ENCODE assay signal across 1 cellular context in the genomic region with DNA sequence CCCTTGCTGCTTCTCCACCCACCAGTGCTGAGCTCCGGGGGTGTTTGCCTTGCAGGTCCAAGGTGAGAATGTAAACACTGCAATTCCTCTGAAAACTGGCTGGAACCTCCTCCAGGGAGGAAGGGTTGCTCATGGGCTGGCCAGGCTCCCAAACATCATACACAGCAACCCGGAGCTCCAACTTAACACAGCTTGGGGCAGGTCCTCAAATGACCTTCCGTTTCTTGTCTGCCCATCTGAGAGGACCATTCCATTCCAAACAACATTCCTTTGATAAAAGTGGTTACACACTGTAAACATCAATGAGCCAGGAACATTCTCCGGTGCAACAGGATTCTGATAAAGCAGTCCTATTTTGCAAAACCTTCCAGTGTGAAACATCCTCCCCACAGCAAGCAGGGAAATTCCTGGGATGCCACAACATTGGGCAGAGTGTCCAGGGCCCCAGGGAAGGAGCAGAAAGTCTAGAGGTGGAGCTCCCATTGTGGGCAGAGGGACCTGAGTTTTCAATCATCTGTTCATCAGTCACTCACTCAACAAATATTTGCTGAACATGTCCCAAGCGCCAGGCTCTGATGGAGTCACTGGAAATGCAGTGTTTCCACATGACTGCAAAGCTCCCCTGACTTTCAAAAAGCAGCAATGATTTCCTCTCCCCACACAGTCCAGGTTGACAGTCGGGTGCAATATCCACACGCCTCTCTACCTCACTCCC.
A peak's percentile ranks its signal among the peaks of the same experiment; 100 is the strongest.
TF ChIP-seq lines count a peak whose summit lies in the region.

No MANE protein-coding gene starts in this region.

TF ChIP-seq in HepG2, 621 proteins besides CTCF, POLR2A, EP300 and RAD21 (continued from another document and continues in another):
- no peak for TF ChIP-seq AFF4 (CRISPR knock-in tag; IDR thresholded peaks at IDR 0.05)
- peak; percentile 80 for TF ChIP-seq ZNF605 (CRISPR knock-in tag; IDR thresholded peaks at IDR 0.05)
- TF ChIP-seq GATAD2A (CRISPR knock-in tag; IDR thresholded peaks at IDR 0.05) = peak; percentile 91
- no peak for TF ChIP-seq ZNF326 (CRISPR knock-in tag; IDR thresholded peaks at IDR 0.05; ENCODE audit: borderline replicate concordance)
- TF ChIP-seq NFKB2 (CRISPR knock-in tag; IDR thresholded peaks at IDR 0.05; ENCODE audit: borderline replicate concordance) = no peak
- 0 out of 2 replicates have a peak, but pooled peaks have one; percentile 63 for TF ChIP-seq JUN (CRISPR knock-in tag; IDR thresholded peaks at IDR 0.05)
- peak; percentile 64; the same call in 1 of the 2 replicates for TF ChIP-seq ZNF501 (CRISPR knock-in tag; IDR thresholded peaks at IDR 0.05)
- no peak for TF ChIP-seq PCBP1 (IDR thresholded peaks at IDR 0.05; ENCODE audit: borderline replicate concordance, low read depth, low read length)
- TF ChIP-seq SRY (CRISPR knock-in tag; IDR thresholded peaks at IDR 0.05) = no peak
- peak; percentile 62 for TF ChIP-seq FOXA1 (IDR thresholded peaks at IDR 0.05)
- TF ChIP-seq FOXA1 (CRISPR knock-in tag; IDR thresholded peaks at IDR 0.05) = peak; percentile 85
- no peak for TF ChIP-seq ELF1 (CRISPR knock-in tag; IDR thresholded peaks at IDR 0.05)
- TF ChIP-seq SMAD1 (CRISPR knock-in tag; IDR thresholded peaks at IDR 0.05; ENCODE audit: borderline replicate concordance, low read depth) = no peak
- TF ChIP-seq, protein P1, sequence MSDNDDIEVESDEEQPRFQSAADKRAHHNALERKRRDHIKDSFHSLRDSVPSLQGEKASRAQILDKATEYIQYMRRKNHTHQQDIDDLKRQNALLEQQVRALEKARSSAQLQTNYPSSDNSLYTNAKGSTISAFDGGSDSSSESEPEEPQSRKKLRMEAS (IDR thresholded peaks at IDR 0.05) = no peak; the same call in 1 of the 2 replicates
- TF ChIP-seq NKX3-1 (CRISPR knock-in tag; IDR thresholded peaks at IDR 0.05) = no peak
- peak; percentile 58; the same call in 1 of the 2 replicates for TF ChIP-seq NR2F2 (IDR thresholded peaks at IDR 0.05; ENCODE audit: borderline replicate concordance, low read depth)
- no peak for TF ChIP-seq BATF2 (CRISPR knock-in tag; IDR thresholded peaks at IDR 0.05)
- peak; percentile 10; the same call in 1 of the 2 replicates for TF ChIP-seq HOXA3 (CRISPR knock-in tag; IDR thresholded peaks at IDR 0.05)
- no peak for TF ChIP-seq JUNB (CRISPR knock-in tag; IDR thresholded peaks at IDR 0.05; ENCODE audit: borderline replicate concordance)
- 0 out of 2 replicates have a peak, but pooled peaks have one; percentile 55 for TF ChIP-seq ZKSCAN8 (CRISPR knock-in tag; IDR thresholded peaks at IDR 0.05; ENCODE audit: borderline replicate concordance)
- no peak for TF ChIP-seq ZNF724P (CRISPR knock-in tag; IDR thresholded peaks at IDR 0.05; ENCODE audit: borderline replicate concordance)
- no peak for TF ChIP-seq NONO (IDR thresholded peaks at IDR 0.05)
- peak; percentile 70; the same call in 1 of the 2 replicates for TF ChIP-seq NONO (CRISPR knock-in tag; conservative IDR thresholded peaks at IDR 0.05)
- no peak for TF ChIP-seq ZNF556 (CRISPR knock-in tag; IDR thresholded peaks at IDR 0.05; ENCODE audit: borderline replicate concordance)
- TF ChIP-seq ZFP82 (CRISPR knock-in tag; IDR thresholded peaks at IDR 0.05; ENCODE audit: borderline replicate concordance) = 0 out of 2 replicates have a peak, but pooled peaks have one; percentile 36
- TF ChIP-seq ZFP90 (CRISPR knock-in tag; IDR thresholded peaks at IDR 0.05; ENCODE audit: borderline replicate concordance) = no peak
- no peak for TF ChIP-seq ZNF235 (CRISPR knock-in tag; IDR thresholded peaks at IDR 0.05; ENCODE audit: borderline replicate concordance)
- TF ChIP-seq, protein P2, sequence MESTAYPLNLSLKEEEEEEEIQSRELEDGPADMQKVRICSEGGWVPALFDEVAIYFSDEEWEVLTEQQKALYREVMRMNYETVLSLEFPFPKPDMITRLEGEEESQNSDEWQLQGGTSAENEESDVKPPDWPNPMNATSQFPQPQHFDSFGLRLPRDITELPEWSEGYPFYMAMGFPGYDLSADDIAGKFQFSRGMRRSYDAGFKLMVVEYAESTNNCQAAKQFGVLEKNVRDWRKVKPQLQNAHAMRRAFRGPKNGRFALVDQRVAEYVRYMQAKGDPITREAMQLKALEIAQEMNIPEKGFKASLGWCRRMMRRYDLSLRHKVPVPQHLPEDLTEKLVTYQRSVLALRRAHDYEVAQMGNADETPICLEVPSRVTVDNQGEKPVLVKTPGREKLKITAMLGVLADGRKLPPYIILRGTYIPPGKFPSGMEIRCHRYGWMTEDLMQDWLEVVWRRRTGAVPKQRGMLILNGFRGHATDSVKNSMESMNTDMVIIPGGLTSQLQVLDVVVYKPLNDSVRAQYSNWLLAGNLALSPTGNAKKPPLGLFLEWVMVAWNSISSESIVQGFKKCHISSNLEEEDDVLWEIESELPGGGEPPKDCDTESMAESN (CRISPR knock-in tag; conservative IDR thresholded peaks at IDR 0.05) = peak; percentile 70
- peak; percentile 56 for TF ChIP-seq ELF3 (CRISPR knock-in tag; IDR thresholded peaks at IDR 0.05)
- peak; percentile 89 for TF ChIP-seq FOXO1 (CRISPR knock-in tag; IDR thresholded peaks at IDR 0.05)
- TF ChIP-seq ZNF878 (CRISPR knock-in tag; IDR thresholded peaks at IDR 0.05) = no peak
- TF ChIP-seq ZSCAN9 (CRISPR knock-in tag; IDR thresholded peaks at IDR 0.05; ENCODE audit: borderline replicate concordance) = peak; percentile 64
- no peak for TF ChIP-seq ADNP (CRISPR knock-in tag; IDR thresholded peaks at IDR 0.05)
- no peak for TF ChIP-seq ZNF530 (CRISPR knock-in tag; IDR thresholded peaks at IDR 0.05; ENCODE audit: low read depth)
- no peak for TF ChIP-seq SMAD9 (CRISPR knock-in tag; IDR thresholded peaks at IDR 0.05)
- TF ChIP-seq, protein P3, sequence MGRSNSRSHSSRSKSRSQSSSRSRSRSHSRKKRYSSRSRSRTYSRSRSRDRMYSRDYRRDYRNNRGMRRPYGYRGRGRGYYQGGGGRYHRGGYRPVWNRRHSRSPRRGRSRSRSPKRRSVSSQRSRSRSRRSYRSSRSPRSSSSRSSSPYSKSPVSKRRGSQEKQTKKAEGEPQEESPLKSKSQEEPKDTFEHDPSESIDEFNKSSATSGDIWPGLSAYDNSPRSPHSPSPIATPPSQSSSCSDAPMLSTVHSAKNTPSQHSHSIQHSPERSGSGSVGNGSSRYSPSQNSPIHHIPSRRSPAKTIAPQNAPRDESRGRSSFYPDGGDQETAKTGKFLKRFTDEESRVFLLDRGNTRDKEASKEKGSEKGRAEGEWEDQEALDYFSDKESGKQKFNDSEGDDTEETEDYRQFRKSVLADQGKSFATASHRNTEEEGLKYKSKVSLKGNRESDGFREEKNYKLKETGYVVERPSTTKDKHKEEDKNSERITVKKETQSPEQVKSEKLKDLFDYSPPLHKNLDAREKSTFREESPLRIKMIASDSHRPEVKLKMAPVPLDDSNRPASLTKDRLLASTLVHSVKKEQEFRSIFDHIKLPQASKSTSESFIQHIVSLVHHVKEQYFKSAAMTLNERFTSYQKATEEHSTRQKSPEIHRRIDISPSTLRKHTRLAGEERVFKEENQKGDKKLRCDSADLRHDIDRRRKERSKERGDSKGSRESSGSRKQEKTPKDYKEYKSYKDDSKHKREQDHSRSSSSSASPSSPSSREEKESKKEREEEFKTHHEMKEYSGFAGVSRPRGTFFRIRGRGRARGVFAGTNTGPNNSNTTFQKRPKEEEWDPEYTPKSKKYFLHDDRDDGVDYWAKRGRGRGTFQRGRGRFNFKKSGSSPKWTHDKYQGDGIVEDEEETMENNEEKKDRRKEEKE (IDR thresholded peaks at IDR 0.05) = no peak
- no peak for TF ChIP-seq CREB1 (IDR thresholded peaks at IDR 0.05)
- peak; percentile 65 for TF ChIP-seq CREB1 (CRISPR knock-in tag; IDR thresholded peaks at IDR 0.05)
- no peak for TF ChIP-seq TP53 (CRISPR knock-in tag; conservative IDR thresholded peaks at IDR 0.05)
- TF ChIP-seq KLF11 (CRISPR knock-in tag; IDR thresholded peaks at IDR 0.05) = 0 out of 2 replicates have a peak, but pooled peaks have one; percentile 86
- no peak for TF ChIP-seq ZNF382 (CRISPR knock-in tag; IDR thresholded peaks at IDR 0.05; ENCODE audit: borderline replicate concordance)
- TF ChIP-seq AGO2 (optimal IDR thresholded peaks at IDR 0.05; ENCODE audit: low read depth, low read length) = no peak
- TF ChIP-seq ZNF138 (CRISPR knock-in tag; IDR thresholded peaks at IDR 0.05; ENCODE audit: low read depth) = no peak
- peak; percentile 64; the same call in 1 of the 2 replicates for TF ChIP-seq MLX (CRISPR knock-in tag; IDR thresholded peaks at IDR 0.05)
- peak; percentile 46; the same call in 1 of the 2 replicates for TF ChIP-seq HINFP (CRISPR knock-in tag; IDR thresholded peaks at IDR 0.05; ENCODE audit: low read depth)
- no peak for TF ChIP-seq TEAD2 (CRISPR knock-in tag; IDR thresholded peaks at IDR 0.05)
- peak; percentile 50; the same call in 1 of the 2 replicates for TF ChIP-seq JUND (CRISPR knock-in tag; IDR thresholded peaks at IDR 0.05)
- TF ChIP-seq HNRNPK (IDR thresholded peaks at IDR 0.05; ENCODE audit: low read depth, low read length, poor library complexity, severe bottlenecking) = no peak
- TF ChIP-seq TRIM22 (IDR thresholded peaks at IDR 0.05) = no peak
- TF ChIP-seq, protein P4, sequence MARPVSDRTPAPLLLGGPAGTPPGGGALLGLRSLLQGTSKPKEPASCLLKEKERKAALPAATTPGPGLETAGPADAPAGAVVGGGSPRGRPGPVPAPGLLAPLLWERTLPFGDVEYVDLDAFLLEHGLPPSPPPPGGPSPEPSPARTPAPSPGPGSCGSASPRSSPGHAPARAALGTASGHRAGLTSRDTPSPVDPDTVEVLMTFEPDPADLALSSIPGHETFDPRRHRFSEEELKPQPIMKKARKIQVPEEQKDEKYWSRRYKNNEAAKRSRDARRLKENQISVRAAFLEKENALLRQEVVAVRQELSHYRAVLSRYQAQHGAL (CRISPR knock-in tag; IDR thresholded peaks at IDR 0.05; ENCODE audit: not compliant biosample characterization) = no peak
- TF ChIP-seq SP140L (CRISPR knock-in tag; IDR thresholded peaks at IDR 0.05; ENCODE audit: borderline replicate concordance) = 0 out of 2 replicates have a peak, but pooled peaks have one; percentile 42
- TF ChIP-seq SMAD3 (CRISPR knock-in tag; IDR thresholded peaks at IDR 0.05) = peak; percentile 45; the same call in 1 of the 2 replicates
